Comparison of ENCODE assay signal across 19 cellular contexts in the genomic region with DNA sequence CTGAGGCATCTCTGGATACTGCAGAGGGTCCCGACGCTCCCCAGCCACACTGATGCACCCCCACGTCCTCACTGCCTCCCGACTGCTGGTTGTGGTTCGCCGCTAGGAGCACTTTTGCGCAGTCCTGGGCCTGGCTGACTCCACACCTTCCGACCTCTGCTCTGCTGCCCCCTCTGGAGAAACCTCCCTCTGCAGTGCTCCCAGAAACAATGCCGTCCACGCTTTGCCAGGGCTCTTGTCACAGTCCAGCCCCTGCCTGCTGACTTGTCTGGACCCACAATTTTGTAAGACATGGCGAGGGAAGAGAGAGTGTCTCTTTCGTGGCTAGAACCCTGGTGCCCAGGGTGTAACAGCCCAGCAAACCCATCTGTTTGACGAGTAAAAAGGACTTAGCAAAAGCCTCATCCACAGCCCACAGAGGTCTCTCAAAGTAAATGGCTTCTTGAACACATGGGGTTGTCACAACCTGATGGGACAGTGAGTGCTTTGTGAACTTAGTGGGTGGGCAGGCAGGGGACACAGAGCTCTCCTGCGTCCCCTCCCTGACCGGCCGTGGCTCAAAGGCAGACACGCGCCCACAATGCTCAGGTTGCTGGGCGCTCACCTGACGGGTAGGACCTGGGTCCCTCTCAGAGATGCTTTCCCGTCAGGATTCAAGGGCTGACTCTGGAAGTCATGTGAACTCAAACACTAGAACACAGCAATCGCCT. TPM values are rescaled to one million over a fixed set of nuclear protein-coding genes. Genes with fewer than 3 reads are reported as not detected.
DNase-seq lines count a peak whose midpoint lies in the region; TF ChIP-seq lines count a peak whose summit lies in the region.
"Had no signal": no experiment of that assay in that cellular context is flagged by ENCODE, and none has a peak within 500 bp of the region (broad histone marks: within the 10 kb centered on the region; RNA-seq: fewer than 3 reads in every experiment).

No MANE protein-coding gene starts in this region.

- H3K4me1 Mint-ChIP-seq in activated T-cell treated with anti-CD3 and anti-CD28 coated beads, Interleukin-2, amount 50 U/mL, for 24 hours (ENCODE audit: low read depth): peaks cover 29% of the 10 kb centered on the region

- peak; percentile 17 for DNase-seq in activated T-cell treated with anti-CD3 and anti-CD28 coated beads, Interleukin-2, amount 50 U/mL, for 24 hours
- DNase-seq in activated T-cell treated with anti-CD3 and anti-CD28 coated beads, Interleukin-2, amount 50 U/mL, for 1 hour: no peak
- DNase-seq in SK-N-MC (ENCODE audit: low read depth, low spot score) (no peak), foreskin fibroblast (no peak), COLO668 (lab: John Stamatoyannopoulos, UW; ENCODE audit: unreplicated experiment) (no peak), CD1c-positive myeloid dendritic cell (ENCODE audit: extremely low spot score) (no peak), neuronal stem cell (ENCODE audit: low spot score) (no peak)
- DNase-seq in stimulated activated CD8-positive, alpha-beta memory T cell treated with anti-CD3 and anti-CD28 coated beads, Interleukin-4, amount 100 ng/mL, for 48 hours: peak; percentile 28
- DNase-seq: ACHN; activated CD8-positive, alpha-beta memory T cell treated with anti-CD3 and anti-CD28 coated beads, Interleukin-2, amount 50 U/mL, for 4 hours; DMS153; effector memory CD4-positive, alpha-beta T cell; NCI-H1417; NCI-H524 treated with DMSO at 0.1 percent for 48 hours; SHP77 treated with DMSO at 0.1 percent for 48 hours had no signal

- H3K36me3 ChIP-seq in SK-N-MC (ENCODE audit: insufficient read depth, low read length) (peaks cover 39% of the 10 kb centered on the region), neuronal stem cell (replicated peaks in 1 of 2; ENCODE audit: control insufficient read depth in 2 of 2, insufficient read depth in 2 of 2, low read length in 2 of 2) (peaks cover 47 to 69% of the 10 kb centered on the region in 2 donors)

- peaks cover 92% of the 10 kb centered on the region for H3K36me3 Mint-ChIP-seq in activated T-cell treated with anti-CD3 and anti-CD28 coated beads, Interleukin-2, amount 50 U/mL, for 24 hours (ENCODE audit: low read depth)

- H3K79me1 ChIP-seq in neuronal stem cell (ENCODE audit: low read depth, low read length): peaks cover 18% of the 10 kb centered on the region

- H3K27ac Mint-ChIP-seq in activated T-cell treated with anti-CD3 and anti-CD28 coated beads, Interleukin-2, amount 50 U/mL, for 24 hours: peak overlapping the region; percentile 26

- H3K23ac ChIP-seq in neuronal stem cell (ENCODE audit: low read depth, low read length, poor library complexity): no peak overlapping the region

- H2BK12ac ChIP-seq in neuronal stem cell (ENCODE audit: low read length): no peak overlapping the region

- no peaks in the 10 kb centered on the region for H3K27me3 Mint-ChIP-seq in activated T-cell treated with anti-CD3 and anti-CD28 coated beads, Interleukin-2, amount 50 U/mL, for 24 hours

- H4K8ac ChIP-seq in neuronal stem cell (ENCODE audit: low read depth, low read length): no peak overlapping the region

- no peak overlapping the region for H2BK120ac ChIP-seq in neuronal stem cell (ENCODE audit: low read depth, low read length)

- no peak overlapping the region for H3K4me3 Mint-ChIP-seq in activated T-cell treated with anti-CD3 and anti-CD28 coated beads, Interleukin-2, amount 50 U/mL, for 24 hours

- H2AK5ac ChIP-seq in neuronal stem cell (ENCODE audit: low read depth, low read length): no peak overlapping the region

- H3K4me2 ChIP-seq in neuronal stem cell (ENCODE audit: insufficient read depth, low read length, poor library complexity, severe bottlenecking): no peak overlapping the region

- H3K27me3 ChIP-seq in neuronal stem cell (ENCODE audit: control insufficient read depth in 3 of 3, insufficient read depth in 3 of 3, low read depth in 1 of 3, low read length in 3 of 3): peaks cover 0 to 8% (median 0%) of the 10 kb centered on the region in 3 experiments
- H3K27me3 ChIP-seq: pancreas had no signal

- no peak overlapping the region for H2BK5ac ChIP-seq in neuronal stem cell (ENCODE audit: low read length)

- H3K9me3 Mint-ChIP-seq in activated T-cell treated with anti-CD3 and anti-CD28 coated beads, Interleukin-2, amount 50 U/mL, for 24 hours: no peaks in the 10 kb centered on the region

- no CpG with 5 or more reads among the region's 22 CpGs for WGBS in neuronal stem cell (ENCODE audit: extremely low coverage in 2 of 2, insufficient read length in 2 of 2, insufficient replicate concordance in 1 of 2), 2 donors

- H3K18ac ChIP-seq in neuronal stem cell (ENCODE audit: low read length): no peak overlapping the region

- H3K27ac ChIP-seq in SK-N-MC: peak overlapping the region; percentile 85
- no peak overlapping the region for H3K27ac ChIP-seq in neuronal stem cell (replicated peaks; ENCODE audit: low read length)
- H3K27ac ChIP-seq: pancreas had no signal

- H4K91ac ChIP-seq in neuronal stem cell (ENCODE audit: low read depth, low read length, poor library complexity): no peak overlapping the region

- H3K4me3 ChIP-seq in SK-N-MC (peak overlapping the region; percentile 31), foreskin fibroblast (ENCODE audit: low read depth in 1 of 2, low read length in 2 of 2) (no peak overlapping the region), neuronal stem cell (ENCODE audit: low read length in 2 of 2) (no peak overlapping the region)
- H3K4me3 ChIP-seq: GM12878, HAP-1, pancreas had no signal

- H3K4me1 ChIP-seq in neuronal stem cell (ENCODE audit: control insufficient read depth in 2 of 2, insufficient read depth in 1 of 2, low read depth in 1 of 2, low read length in 2 of 2): peaks cover 6 to 12% of the 10 kb centered on the region in 2 donors

- TF ChIP-seq CTCF in foreskin fibroblast (IDR thresholded peaks at IDR 0.05; ENCODE audit: low read depth, low read length): peak; percentile 4

- H2BK15ac ChIP-seq in neuronal stem cell (ENCODE audit: low read length): no peak overlapping the region

- no peak overlapping the region for H2AFZ ChIP-seq in neuronal stem cell (ENCODE audit: low read length)

- H3K9me3 ChIP-seq in SK-N-MC (ENCODE audit: low read depth, low read length) (no peaks in the 10 kb centered on the region), neuronal stem cell (replicated peaks in 1 of 2; ENCODE audit: control insufficient read depth in 2 of 2, insufficient read depth in 1 of 2, low read depth in 1 of 2, low read length in 2 of 2) (peaks cover 0 to 2% of the 10 kb centered on the region in 2 donors)
- H3K9me3 ChIP-seq: HAP-1, pancreas had no signal

- no peak overlapping the region for H3K4ac ChIP-seq in neuronal stem cell (ENCODE audit: low read length)

- H3K9ac ChIP-seq in SK-N-MC (ENCODE audit: insufficient read length) (no peak overlapping the region), neuronal stem cell (ENCODE audit: low read depth, low read length, poor library complexity) (no peak overlapping the region)

- no peak overlapping the region for H3K14ac ChIP-seq in neuronal stem cell (ENCODE audit: low read length)

RNA-seq across cellular contexts. Expression of a gene that starts 4.0 kb away (rescaled TPM):
- 234 TPM for polyA plus RNA-seq in neuronal stem cell (2013, experiment 1 of 2)
- 225 TPM for polyA plus RNA-seq in neuronal stem cell (2013, experiment 2 of 2)

RNA-seq across cellular contexts. Expression of a gene that starts 8.4 kb away (rescaled TPM):
- polyA plus RNA-seq in neuronal stem cell (2013, experiment 1 of 2): 0.08 TPM
- polyA plus RNA-seq in neuronal stem cell (2013, experiment 2 of 2): not detected
- polyA plus RNA-seq: GM12878, liver, pancreas had no signal

Comparison
In these comparisons a context has a peak if more than half of its experiments do, and no peak if none do; other contexts are left out.
1. DNase-seq: peak in activated T-cell treated with anti-CD3 and anti-CD28 coated beads, Interleukin-2, amount 50 U/mL, for 24 hours (single experiment) and stimulated activated CD8-positive, alpha-beta memory T cell treated with anti-CD3 and anti-CD28 coated beads, Interleukin-4, amount 100 ng/mL, for 48 hours (single experiment); none in activated T-cell treated with anti-CD3 and anti-CD28 coated beads, Interleukin-2, amount 50 U/mL, for 1 hour (single experiment), SK-N-MC (single experiment), foreskin fibroblast (0 of 2), COLO668 (single experiment), CD1c-positive myeloid dendritic cell (single experiment) and neuronal stem cell (single experiment).